ENCODE assay signal across 1 cellular context in the genomic region with DNA sequence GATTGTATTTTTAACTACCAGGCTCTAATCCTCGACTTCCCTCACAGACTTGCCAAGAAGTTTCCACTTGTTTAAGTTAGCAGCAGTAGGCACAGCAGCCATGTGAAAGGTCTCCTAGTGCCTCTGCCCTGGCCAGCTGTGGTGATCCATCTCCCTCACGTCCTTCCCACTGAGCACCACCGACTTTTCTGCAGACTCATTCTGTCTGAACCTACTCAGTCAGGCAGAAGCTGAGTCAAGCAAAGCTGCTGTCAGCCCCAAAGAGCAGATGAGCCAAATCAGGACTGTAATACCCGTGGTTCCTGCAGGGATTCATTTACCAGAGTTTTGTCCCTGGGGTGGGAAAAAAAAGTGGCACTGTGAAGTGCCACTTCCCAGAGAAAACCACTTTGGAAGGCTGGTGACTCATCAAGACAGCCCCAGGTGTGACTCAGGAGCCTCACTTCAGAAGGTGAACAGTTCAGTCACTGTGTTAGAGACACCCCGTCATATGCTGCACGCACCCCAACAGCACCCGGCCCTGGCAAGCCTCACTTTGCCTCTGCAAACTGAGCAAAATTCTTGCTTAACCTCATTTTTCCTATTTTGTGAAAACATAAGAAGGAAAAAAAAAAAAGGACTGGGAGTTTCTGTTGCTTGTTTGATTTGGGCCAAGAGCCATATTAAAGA.
TF ChIP-seq lines count a peak whose summit lies in the region.

No MANE protein-coding gene starts in this region.

TF ChIP-seq in GM12878, 131 proteins besides CTCF, POLR2A, EP300 and RAD21 (continued from another document and continues in another):
- TF ChIP-seq, protein P1, sequence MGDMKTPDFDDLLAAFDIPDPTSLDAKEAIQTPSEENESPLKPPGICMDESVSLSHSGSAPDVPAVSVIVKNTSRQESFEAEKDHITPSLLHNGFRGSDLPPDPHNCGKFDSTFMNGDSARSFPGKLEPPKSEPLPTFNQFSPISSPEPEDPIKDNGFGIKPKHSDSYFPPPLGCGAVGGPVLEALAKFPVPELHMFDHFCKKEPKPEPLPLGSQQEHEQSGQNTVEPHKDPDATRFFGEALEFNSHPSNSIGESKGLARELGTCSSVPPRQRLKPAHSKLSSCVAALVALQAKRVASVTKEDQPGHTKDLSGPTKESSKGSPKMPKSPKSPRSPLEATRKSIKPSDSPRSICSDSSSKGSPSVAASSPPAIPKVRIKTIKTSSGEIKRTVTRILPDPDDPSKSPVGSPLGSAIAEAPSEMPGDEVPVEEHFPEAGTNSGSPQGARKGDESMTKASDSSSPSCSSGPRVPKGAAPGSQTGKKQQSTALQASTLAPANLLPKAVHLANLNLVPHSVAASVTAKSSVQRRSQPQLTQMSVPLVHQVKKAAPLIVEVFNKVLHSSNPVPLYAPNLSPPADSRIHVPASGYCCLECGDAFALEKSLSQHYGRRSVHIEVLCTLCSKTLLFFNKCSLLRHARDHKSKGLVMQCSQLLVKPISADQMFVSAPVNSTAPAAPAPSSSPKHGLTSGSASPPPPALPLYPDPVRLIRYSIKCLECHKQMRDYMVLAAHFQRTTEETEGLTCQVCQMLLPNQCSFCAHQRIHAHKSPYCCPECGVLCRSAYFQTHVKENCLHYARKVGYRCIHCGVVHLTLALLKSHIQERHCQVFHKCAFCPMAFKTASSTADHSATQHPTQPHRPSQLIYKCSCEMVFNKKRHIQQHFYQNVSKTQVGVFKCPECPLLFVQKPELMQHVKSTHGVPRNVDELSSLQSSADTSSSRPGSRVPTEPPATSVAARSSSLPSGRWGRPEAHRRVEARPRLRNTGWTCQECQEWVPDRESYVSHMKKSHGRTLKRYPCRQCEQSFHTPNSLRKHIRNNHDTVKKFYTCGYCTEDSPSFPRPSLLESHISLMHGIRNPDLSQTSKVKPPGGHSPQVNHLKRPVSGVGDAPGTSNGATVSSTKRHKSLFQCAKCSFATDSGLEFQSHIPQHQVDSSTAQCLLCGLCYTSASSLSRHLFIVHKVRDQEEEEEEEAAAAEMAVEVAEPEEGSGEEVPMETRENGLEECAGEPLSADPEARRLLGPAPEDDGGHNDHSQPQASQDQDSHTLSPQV (IDR thresholded peaks at IDR 0.05) = no peak
- TF ChIP-seq, protein P2, sequence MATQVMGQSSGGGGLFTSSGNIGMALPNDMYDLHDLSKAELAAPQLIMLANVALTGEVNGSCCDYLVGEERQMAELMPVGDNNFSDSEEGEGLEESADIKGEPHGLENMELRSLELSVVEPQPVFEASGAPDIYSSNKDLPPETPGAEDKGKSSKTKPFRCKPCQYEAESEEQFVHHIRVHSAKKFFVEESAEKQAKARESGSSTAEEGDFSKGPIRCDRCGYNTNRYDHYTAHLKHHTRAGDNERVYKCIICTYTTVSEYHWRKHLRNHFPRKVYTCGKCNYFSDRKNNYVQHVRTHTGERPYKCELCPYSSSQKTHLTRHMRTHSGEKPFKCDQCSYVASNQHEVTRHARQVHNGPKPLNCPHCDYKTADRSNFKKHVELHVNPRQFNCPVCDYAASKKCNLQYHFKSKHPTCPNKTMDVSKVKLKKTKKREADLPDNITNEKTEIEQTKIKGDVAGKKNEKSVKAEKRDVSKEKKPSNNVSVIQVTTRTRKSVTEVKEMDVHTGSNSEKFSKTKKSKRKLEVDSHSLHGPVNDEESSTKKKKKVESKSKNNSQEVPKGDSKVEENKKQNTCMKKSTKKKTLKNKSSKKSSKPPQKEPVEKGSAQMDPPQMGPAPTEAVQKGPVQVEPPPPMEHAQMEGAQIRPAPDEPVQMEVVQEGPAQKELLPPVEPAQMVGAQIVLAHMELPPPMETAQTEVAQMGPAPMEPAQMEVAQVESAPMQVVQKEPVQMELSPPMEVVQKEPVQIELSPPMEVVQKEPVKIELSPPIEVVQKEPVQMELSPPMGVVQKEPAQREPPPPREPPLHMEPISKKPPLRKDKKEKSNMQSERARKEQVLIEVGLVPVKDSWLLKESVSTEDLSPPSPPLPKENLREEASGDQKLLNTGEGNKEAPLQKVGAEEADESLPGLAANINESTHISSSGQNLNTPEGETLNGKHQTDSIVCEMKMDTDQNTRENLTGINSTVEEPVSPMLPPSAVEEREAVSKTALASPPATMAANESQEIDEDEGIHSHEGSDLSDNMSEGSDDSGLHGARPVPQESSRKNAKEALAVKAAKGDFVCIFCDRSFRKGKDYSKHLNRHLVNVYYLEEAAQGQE (IDR thresholded peaks at IDR 0.05; ENCODE audit: low read depth, low read length) = no peak
- TF ChIP-seq, protein P3, sequence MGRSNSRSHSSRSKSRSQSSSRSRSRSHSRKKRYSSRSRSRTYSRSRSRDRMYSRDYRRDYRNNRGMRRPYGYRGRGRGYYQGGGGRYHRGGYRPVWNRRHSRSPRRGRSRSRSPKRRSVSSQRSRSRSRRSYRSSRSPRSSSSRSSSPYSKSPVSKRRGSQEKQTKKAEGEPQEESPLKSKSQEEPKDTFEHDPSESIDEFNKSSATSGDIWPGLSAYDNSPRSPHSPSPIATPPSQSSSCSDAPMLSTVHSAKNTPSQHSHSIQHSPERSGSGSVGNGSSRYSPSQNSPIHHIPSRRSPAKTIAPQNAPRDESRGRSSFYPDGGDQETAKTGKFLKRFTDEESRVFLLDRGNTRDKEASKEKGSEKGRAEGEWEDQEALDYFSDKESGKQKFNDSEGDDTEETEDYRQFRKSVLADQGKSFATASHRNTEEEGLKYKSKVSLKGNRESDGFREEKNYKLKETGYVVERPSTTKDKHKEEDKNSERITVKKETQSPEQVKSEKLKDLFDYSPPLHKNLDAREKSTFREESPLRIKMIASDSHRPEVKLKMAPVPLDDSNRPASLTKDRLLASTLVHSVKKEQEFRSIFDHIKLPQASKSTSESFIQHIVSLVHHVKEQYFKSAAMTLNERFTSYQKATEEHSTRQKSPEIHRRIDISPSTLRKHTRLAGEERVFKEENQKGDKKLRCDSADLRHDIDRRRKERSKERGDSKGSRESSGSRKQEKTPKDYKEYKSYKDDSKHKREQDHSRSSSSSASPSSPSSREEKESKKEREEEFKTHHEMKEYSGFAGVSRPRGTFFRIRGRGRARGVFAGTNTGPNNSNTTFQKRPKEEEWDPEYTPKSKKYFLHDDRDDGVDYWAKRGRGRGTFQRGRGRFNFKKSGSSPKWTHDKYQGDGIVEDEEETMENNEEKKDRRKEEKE (IDR thresholded peaks at IDR 0.05) = no peak
- TF ChIP-seq POLR2AphosphoS2 (IDR thresholded peaks at IDR 0.05; ENCODE audit: low read depth, low read length) (no peak), BHLHE40 (IDR thresholded peaks at IDR 0.05; ENCODE audit: borderline replicate concordance in 1 of 2, low read depth in 2 of 2, low read length in 1 of 2) (peak in 1 of 2 experiments; percentile 62; a peak in 2 of 4 replicates), JUNB (IDR thresholded peaks at IDR 0.05) (peak; percentile 48), MYB (IDR thresholded peaks at IDR 0.05; ENCODE audit: borderline replicate concordance, low read depth, low read length) (no peak), SMARCA5 (IDR thresholded peaks at IDR 0.05) (peak; percentile 50; the same call in 1 of the 2 replicates), MXI1 (IDR thresholded peaks at IDR 0.05; ENCODE audit: low read depth, low read length) (no peak), TCF3 (IDR thresholded peaks at IDR 0.05; ENCODE audit: borderline replicate concordance, insufficient read depth, low read depth, low read length) (0 out of 2 replicates have a peak, but pooled peaks have one; percentile 6), ASH2L (IDR thresholded peaks at IDR 0.05; ENCODE audit: borderline replicate concordance, low read depth) (no peak), FOS (IDR thresholded peaks at IDR 0.05; ENCODE audit: borderline replicate concordance, extremely low read depth, insufficient read length) (no peak), IRF4 (IDR thresholded peaks at IDR 0.05; ENCODE audit: low read depth, low read length) (no peak), ZNF384 (IDR thresholded peaks at IDR 0.05; ENCODE audit: borderline replicate concordance, low read depth, low read length) (0 out of 2 replicates have a peak, but pooled peaks have one; percentile 13), ZSCAN29 (IDR thresholded peaks at IDR 0.05) (no peak), IKZF2 (IDR thresholded peaks at IDR 0.05) (peak; percentile 89 to 93), EED (IDR thresholded peaks at IDR 0.05; ENCODE audit: low read depth) (peak; percentile 83), NR2F1 (conservative IDR thresholded peaks at IDR 0.05) (no peak), BCL11A (IDR thresholded peaks at IDR 0.05; ENCODE audit: low read depth, low read length) (peak; percentile 39; the same call in 1 of the 2 replicates), SRF (IDR thresholded peaks at IDR 0.05; ENCODE audit: low read depth in 2 of 2, low read length in 2 of 2) (no peak), TBL1XR1 (IDR thresholded peaks at IDR 0.05; ENCODE audit: low read depth, low read length) (no peak)
- TF ChIP-seq, protein P4, sequence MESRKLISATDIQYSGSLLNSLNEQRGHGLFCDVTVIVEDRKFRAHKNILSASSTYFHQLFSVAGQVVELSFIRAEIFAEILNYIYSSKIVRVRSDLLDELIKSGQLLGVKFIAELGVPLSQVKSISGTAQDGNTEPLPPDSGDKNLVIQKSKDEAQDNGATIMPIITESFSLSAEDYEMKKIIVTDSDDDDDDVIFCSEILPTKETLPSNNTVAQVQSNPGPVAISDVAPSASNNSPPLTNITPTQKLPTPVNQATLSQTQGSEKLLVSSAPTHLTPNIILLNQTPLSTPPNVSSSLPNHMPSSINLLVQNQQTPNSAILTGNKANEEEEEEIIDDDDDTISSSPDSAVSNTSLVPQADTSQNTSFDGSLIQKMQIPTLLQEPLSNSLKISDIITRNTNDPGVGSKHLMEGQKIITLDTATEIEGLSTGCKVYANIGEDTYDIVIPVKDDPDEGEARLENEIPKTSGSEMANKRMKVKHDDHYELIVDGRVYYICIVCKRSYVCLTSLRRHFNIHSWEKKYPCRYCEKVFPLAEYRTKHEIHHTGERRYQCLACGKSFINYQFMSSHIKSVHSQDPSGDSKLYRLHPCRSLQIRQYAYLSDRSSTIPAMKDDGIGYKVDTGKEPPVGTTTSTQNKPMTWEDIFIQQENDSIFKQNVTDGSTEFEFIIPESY (IDR thresholded peaks at IDR 0.05) = no peak
- TF ChIP-seq, protein P5, sequence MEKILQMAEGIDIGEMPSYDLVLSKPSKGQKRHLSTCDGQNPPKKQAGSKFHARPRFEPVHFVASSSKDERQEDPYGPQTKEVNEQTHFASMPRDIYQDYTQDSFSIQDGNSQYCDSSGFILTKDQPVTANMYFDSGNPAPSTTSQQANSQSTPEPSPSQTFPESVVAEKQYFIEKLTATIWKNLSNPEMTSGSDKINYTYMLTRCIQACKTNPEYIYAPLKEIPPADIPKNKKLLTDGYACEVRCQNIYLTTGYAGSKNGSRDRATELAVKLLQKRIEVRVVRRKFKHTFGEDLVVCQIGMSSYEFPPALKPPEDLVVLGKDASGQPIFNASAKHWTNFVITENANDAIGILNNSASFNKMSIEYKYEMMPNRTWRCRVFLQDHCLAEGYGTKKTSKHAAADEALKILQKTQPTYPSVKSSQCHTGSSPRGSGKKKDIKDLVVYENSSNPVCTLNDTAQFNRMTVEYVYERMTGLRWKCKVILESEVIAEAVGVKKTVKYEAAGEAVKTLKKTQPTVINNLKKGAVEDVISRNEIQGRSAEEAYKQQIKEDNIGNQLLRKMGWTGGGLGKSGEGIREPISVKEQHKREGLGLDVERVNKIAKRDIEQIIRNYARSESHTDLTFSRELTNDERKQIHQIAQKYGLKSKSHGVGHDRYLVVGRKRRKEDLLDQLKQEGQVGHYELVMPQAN (conservative IDR thresholded peaks at IDR 0.05) = no peak
- TF ChIP-seq, protein P6, sequence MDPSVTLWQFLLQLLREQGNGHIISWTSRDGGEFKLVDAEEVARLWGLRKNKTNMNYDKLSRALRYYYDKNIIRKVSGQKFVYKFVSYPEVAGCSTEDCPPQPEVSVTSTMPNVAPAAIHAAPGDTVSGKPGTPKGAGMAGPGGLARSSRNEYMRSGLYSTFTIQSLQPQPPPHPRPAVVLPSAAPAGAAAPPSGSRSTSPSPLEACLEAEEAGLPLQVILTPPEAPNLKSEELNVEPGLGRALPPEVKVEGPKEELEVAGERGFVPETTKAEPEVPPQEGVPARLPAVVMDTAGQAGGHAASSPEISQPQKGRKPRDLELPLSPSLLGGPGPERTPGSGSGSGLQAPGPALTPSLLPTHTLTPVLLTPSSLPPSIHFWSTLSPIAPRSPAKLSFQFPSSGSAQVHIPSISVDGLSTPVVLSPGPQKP (IDR thresholded peaks at IDR 0.05; ENCODE audit: low read depth, low read length) = no peak
- TF ChIP-seq, protein P7, sequence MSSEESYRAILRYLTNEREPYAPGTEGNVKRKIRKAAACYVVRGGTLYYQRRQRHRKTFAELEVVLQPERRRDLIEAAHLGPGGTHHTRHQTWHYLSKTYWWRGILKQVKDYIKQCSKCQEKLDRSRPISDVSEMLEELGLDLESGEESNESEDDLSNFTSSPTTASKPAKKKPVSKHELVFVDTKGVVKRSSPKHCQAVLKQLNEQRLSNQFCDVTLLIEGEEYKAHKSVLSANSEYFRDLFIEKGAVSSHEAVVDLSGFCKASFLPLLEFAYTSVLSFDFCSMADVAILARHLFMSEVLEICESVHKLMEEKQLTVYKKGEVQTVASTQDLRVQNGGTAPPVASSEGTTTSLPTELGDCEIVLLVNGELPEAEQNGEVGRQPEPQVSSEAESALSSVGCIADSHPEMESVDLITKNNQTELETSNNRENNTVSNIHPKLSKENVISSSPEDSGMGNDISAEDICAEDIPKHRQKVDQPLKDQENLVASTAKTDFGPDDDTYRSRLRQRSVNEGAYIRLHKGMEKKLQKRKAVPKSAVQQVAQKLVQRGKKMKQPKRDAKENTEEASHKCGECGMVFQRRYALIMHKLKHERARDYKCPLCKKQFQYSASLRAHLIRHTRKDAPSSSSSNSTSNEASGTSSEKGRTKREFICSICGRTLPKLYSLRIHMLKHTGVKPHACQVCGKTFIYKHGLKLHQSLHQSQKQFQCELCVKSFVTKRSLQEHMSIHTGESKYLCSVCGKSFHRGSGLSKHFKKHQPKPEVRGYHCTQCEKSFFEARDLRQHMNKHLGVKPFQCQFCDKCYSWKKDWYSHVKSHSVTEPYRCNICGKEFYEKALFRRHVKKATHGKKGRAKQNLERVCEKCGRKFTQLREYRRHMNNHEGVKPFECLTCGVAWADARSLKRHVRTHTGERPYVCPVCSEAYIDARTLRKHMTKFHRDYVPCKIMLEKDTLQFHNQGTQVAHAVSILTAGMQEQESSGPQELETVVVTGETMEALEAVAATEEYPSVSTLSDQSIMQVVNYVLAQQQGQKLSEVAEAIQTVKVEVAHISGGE (CRISPR knock-in tag; IDR thresholded peaks at IDR 0.05) = no peak
- TF ChIP-seq, protein P8, sequence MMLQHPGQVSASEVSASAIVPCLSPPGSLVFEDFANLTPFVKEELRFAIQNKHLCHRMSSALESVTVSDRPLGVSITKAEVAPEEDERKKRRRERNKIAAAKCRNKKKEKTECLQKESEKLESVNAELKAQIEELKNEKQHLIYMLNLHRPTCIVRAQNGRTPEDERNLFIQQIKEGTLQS (IDR thresholded peaks at IDR 0.05; ENCODE audit: borderline replicate concordance, extremely low read depth, low read depth, low read length) = no peak
- TF ChIP-seq, protein P9, sequence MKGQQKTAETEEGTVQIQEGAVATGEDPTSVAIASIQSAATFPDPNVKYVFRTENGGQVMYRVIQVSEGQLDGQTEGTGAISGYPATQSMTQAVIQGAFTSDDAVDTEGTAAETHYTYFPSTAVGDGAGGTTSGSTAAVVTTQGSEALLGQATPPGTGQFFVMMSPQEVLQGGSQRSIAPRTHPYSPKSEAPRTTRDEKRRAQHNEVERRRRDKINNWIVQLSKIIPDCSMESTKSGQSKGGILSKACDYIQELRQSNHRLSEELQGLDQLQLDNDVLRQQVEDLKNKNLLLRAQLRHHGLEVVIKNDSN (IDR thresholded peaks at IDR 0.05; ENCODE audit: borderline replicate concordance, extremely low read length, insufficient read depth, low read depth, low read length) = no peak
- TF ChIP-seq, protein P10, sequence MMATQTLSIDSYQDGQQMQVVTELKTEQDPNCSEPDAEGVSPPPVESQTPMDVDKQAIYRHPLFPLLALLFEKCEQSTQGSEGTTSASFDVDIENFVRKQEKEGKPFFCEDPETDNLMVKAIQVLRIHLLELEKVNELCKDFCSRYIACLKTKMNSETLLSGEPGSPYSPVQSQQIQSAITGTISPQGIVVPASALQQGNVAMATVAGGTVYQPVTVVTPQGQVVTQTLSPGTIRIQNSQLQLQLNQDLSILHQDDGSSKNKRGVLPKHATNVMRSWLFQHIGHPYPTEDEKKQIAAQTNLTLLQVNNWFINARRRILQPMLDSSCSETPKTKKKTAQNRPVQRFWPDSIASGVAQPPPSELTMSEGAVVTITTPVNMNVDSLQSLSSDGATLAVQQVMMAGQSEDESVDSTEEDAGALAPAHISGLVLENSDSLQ (IDR thresholded peaks at IDR 0.05) = peak; percentile 9; the same call in 1 of the 2 replicates
